Comparison of ENCODE assay signal across 10 cellular contexts in the genomic region with DNA sequence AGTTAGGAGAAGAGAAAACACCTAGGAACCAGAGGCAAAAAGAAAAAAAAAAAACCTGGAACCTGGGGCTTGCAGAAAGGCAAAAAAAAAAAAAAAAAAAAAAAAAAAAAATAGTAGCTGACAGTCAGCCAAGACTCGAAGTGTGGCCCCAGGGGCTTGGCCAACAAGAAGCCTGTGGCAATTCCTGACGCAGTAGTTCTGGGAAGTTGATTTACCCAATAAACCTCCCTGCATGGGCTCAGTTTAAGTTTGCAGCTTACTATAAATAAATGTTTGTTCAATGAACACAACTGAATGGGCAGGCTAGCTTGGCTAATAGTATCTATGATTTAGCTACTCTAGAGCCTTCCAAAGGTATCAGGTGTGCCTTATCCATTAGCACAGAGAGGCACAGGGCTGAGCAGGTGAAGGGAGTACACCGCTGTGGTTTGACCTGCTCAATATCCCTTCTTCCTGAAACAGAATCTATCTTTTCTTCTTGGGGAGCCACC. TPM values are rescaled to one million over a fixed set of nuclear protein-coding genes. Genes with fewer than 3 reads are reported as not detected.
DNase-seq lines count a peak whose midpoint lies in the region; ATAC-seq and TF ChIP-seq lines count a peak whose summit lies in the region.
"Had no signal": no experiment of that assay in that cellular context is flagged by ENCODE, and none has a peak within 500 bp of the region (broad histone marks: within the 10 kb centered on the region; RNA-seq: fewer than 3 reads in every experiment).

No MANE protein-coding gene starts in this region.

- peak overlapping the region; percentile 75 for H3K27ac ChIP-seq in PC-9

- BruUV-seq in PC-9 (replicated peaks; lab: Mats Ljungman, UMichigan) = no TSS peak

- no peaks in the 10 kb centered on the region; the same call in 1 of the 2 replicates for H3K9me3 ChIP-seq in PC-9 (ENCODE audit: insufficient read depth, low read depth)

- H3K36me3 ChIP-seq in PC-9 (ENCODE audit: low read depth) = no peaks in the 10 kb centered on the region

- H3K4me2 ChIP-seq in PC-9 = peak overlapping the region; percentile 20

- H3K27me3 ChIP-seq in PC-9 (ENCODE audit: insufficient read depth, low read depth) = no peaks in the 10 kb centered on the region

- H3K4me3 Mint-ChIP-seq in activated CD4-positive, alpha-beta memory T cell treated with anti-CD3 and anti-CD28 coated beads for 36 hours = no peak overlapping the region
- no peak overlapping the region for H3K4me3 Mint-ChIP-seq in activated CD4-positive, alpha-beta memory T cell treated with anti-CD3 and anti-CD28 coated beads, Interleukin-2, amount 10 ng/mL, durations not matched to agents 7 days and 5 days
- H3K4me3 Mint-ChIP-seq in stimulated activated memory B cell treated with anti-CD40 and anti-IgM and Interleukin-4, amounts not matched to agents 10 μg/mL and 1 μg/mL and 100 μg/mL, for 72 hours = no peak overlapping the region

- H3F3A ChIP-seq in PC-9 (ENCODE audit: insufficient read depth, low read depth) = no peaks in the 10 kb centered on the region; the same call in 1 of the 2 replicates

- no peaks in the 10 kb centered on the region for H3K36me3 Mint-ChIP-seq in activated CD4-positive, alpha-beta memory T cell treated with anti-CD3 and anti-CD28 coated beads for 36 hours
- no peaks in the 10 kb centered on the region for H3K36me3 Mint-ChIP-seq in activated CD4-positive, alpha-beta memory T cell treated with anti-CD3 and anti-CD28 coated beads, Interleukin-2, amount 10 ng/mL, durations not matched to agents 7 days and 5 days (ENCODE audit: low read depth)
- H3K36me3 Mint-ChIP-seq in stimulated activated memory B cell treated with anti-CD40 and anti-IgM and Interleukin-4, amounts not matched to agents 10 μg/mL and 1 μg/mL and 100 μg/mL, for 72 hours = no peaks in the 10 kb centered on the region
- H3K36me3 Mint-ChIP-seq: CD4-positive, CD25-positive, alpha-beta regulatory T cell had no signal

- intact Hi-C loops in activated CD4-positive, alpha-beta memory T cell treated with anti-CD3 and anti-CD28 coated beads for 36 hours (cut with micrococcal nuclease) = loop anchor here (1.0 to 10.0 kb wide), 11 partner anchors 8 to 875 kb away; a partner anchor contains a TSS
- intact Hi-C loops in PC-9 (cut with micrococcal nuclease; ENCODE audit: unreplicated experiment) (loop anchor here (1.0 to 10.0 kb wide), 7 partner anchors 8 to 559 kb away; a partner anchor contains a TSS), Right ventricle myocardium superior (cut with DNase I) (no loop called here)

- no peaks in the 10 kb centered on the region for H3K27me3 Mint-ChIP-seq in activated CD4-positive, alpha-beta memory T cell treated with anti-CD3 and anti-CD28 coated beads for 36 hours
- H3K27me3 Mint-ChIP-seq in activated CD4-positive, alpha-beta memory T cell treated with anti-CD3 and anti-CD28 coated beads, Interleukin-2, amount 10 ng/mL, durations not matched to agents 7 days and 5 days = peaks cover 9% of the 10 kb centered on the region
- H3K27me3 Mint-ChIP-seq in stimulated activated memory B cell treated with anti-CD40 and anti-IgM and Interleukin-4, amounts not matched to agents 10 μg/mL and 1 μg/mL and 100 μg/mL, for 72 hours = no peaks in the 10 kb centered on the region

- no peaks in the 10 kb centered on the region for H3K9me2 ChIP-seq in PC-9 (ENCODE audit: insufficient read depth)

- H3K4me3 ChIP-seq in PC-9 = no peak overlapping the region

- TF ChIP-seq CTCF in PC-9 (conservative IDR thresholded peaks at IDR 0.05) = no peak

- no peak for DNase-seq in activated CD4-positive, alpha-beta memory T cell treated with anti-CD3 and anti-CD28 coated beads for 36 hours
- DNase-seq in activated CD4-positive, alpha-beta memory T cell treated with anti-CD3 and anti-CD28 coated beads, Interleukin-2, amount 10 ng/mL, durations not matched to agents 7 days and 5 days = no peak
- DNase-seq in PC-9 = peak; percentile 33 to 68
- DNase-seq in Right ventricle myocardium superior = no peak
- no peak for DNase-seq in putamen (ENCODE audit: low spot score)
- DNase-seq in OCI-M2 (lab: John Stamatoyannopoulos, UW; ENCODE audit: unreplicated experiment) = no peak
- no peak for DNase-seq in stimulated activated CD4-positive, alpha-beta T cell treated with anti-CD3 and anti-CD28 coated beads, Interleukin-1b, Interleukin-23, amount 100 ng/mL, for 48 hours
- DNase-seq: NCI-H2081 treated with DMSO at 0.1 percent for 48 hours had no signal

- CTCF ChIA-PET in activated CD4-positive, alpha-beta memory T cell treated with anti-CD3 and anti-CD28 coated beads for 36 hours (lab: Charles Lee) = interaction anchor here (0.6 to 16.6 kb wide), 14 partner anchors 8 to 616 kb away, joined by 3 to 463 read pairs (median 4); a partner anchor contains a TSS
- CTCF ChIA-PET in activated CD4-positive, alpha-beta memory T cell treated with anti-CD3 and anti-CD28 coated beads, Interleukin-2, amount 10 ng/mL, durations not matched to agents 7 days and 5 days (lab: Charles Lee) = interaction anchor here (0.6 to 14.8 kb wide), 14 partner anchors 9 to 877 kb away, joined by 3 to 354 read pairs (median 4); a partner anchor contains a TSS
- CTCF ChIA-PET in PC-9 (lab: Charles Lee) = interaction anchor here (0.6 to 1.6 kb wide), 9 partner anchors 9 to 197 kb away, joined by 3 to 20 read pairs (median 3); a partner anchor contains a TSS

- ATAC-seq in Right ventricle myocardium superior (ENCODE audit: poor library complexity) = peak; percentile 42
- no peak for ATAC-seq in stimulated activated memory B cell treated with anti-CD40 and anti-IgM and Interleukin-4, amounts not matched to agents 10 μg/mL and 1 μg/mL and 100 μg/mL, for 72 hours

- H3K9me3 Mint-ChIP-seq in activated CD4-positive, alpha-beta memory T cell treated with anti-CD3 and anti-CD28 coated beads for 36 hours = no peaks in the 10 kb centered on the region
- H3K9me3 Mint-ChIP-seq in activated CD4-positive, alpha-beta memory T cell treated with anti-CD3 and anti-CD28 coated beads, Interleukin-2, amount 10 ng/mL, durations not matched to agents 7 days and 5 days = no peaks in the 10 kb centered on the region
- H3K9me3 Mint-ChIP-seq in stimulated activated memory B cell treated with anti-CD40 and anti-IgM and Interleukin-4, amounts not matched to agents 10 μg/mL and 1 μg/mL and 100 μg/mL, for 72 hours = no peaks in the 10 kb centered on the region
- H3K9me3 Mint-ChIP-seq: CD4-positive, CD25-positive, alpha-beta regulatory T cell had no signal

- POLR2A ChIA-PET in activated CD4-positive, alpha-beta memory T cell treated with anti-CD3 and anti-CD28 coated beads for 36 hours (lab: Charles Lee) = interaction anchor here (0.7 to 1.3 kb wide), 5 partner anchors 9 to 171 kb away, joined by 3 to 5 read pairs (median 4); no protein-coding TSS in a partner anchor
- POLR2A ChIA-PET in activated CD4-positive, alpha-beta memory T cell treated with anti-CD3 and anti-CD28 coated beads, Interleukin-2, amount 10 ng/mL, durations not matched to agents 7 days and 5 days (lab: Charles Lee) = interaction anchor here (0.6 to 1.8 kb wide), 7 partner anchors 9 to 197 kb away, joined by 3 to 8 read pairs (median 4); a partner anchor contains a TSS
- POLR2A ChIA-PET in PC-9 (lab: Charles Lee; ENCODE audit: unreplicated experiment) = interaction anchor here (0.6 to 0.9 kb wide), 3 partner anchors 10 to 178 kb away, joined by 3 to 9 read pairs (median 8); no protein-coding TSS in a partner anchor

- H4K20me1 ChIP-seq in PC-9 (ENCODE audit: insufficient read depth) = no peaks in the 10 kb centered on the region

- no peak overlapping the region for H2AFZ ChIP-seq in PC-9

- H3K27ac Mint-ChIP-seq in activated CD4-positive, alpha-beta memory T cell treated with anti-CD3 and anti-CD28 coated beads for 36 hours = peak overlapping the region; percentile 75
- H3K27ac Mint-ChIP-seq in activated CD4-positive, alpha-beta memory T cell treated with anti-CD3 and anti-CD28 coated beads, Interleukin-2, amount 10 ng/mL, durations not matched to agents 7 days and 5 days = no peak overlapping the region
- peak overlapping the region; percentile 64 for H3K27ac Mint-ChIP-seq in stimulated activated memory B cell treated with anti-CD40 and anti-IgM and Interleukin-4, amounts not matched to agents 10 μg/mL and 1 μg/mL and 100 μg/mL, for 72 hours

- H3K4me1 ChIP-seq in PC-9 (replicated peaks; ENCODE audit: insufficient read depth) = peaks cover 30% of the 10 kb centered on the region

- H3K79me2 ChIP-seq in PC-9 (ENCODE audit: low read depth) = no peaks in the 10 kb centered on the region

- H3K4me1 Mint-ChIP-seq in activated CD4-positive, alpha-beta memory T cell treated with anti-CD3 and anti-CD28 coated beads for 36 hours (ENCODE audit: low read depth) = peaks cover 15% of the 10 kb centered on the region
- peaks cover 39% of the 10 kb centered on the region for H3K4me1 Mint-ChIP-seq in activated CD4-positive, alpha-beta memory T cell treated with anti-CD3 and anti-CD28 coated beads, Interleukin-2, amount 10 ng/mL, durations not matched to agents 7 days and 5 days
- H3K4me1 Mint-ChIP-seq in stimulated activated memory B cell treated with anti-CD40 and anti-IgM and Interleukin-4, amounts not matched to agents 10 μg/mL and 1 μg/mL and 100 μg/mL, for 72 hours = peaks cover 29% of the 10 kb centered on the region

RNA-seq across cellular contexts. Expression of a gene that starts 21.3 kb away (rescaled TPM):
- 10 to 100 TPM; 33.2 to 34.0 TPM for total RNA-seq in activated CD4-positive, alpha-beta memory T cell treated with anti-CD3 and anti-CD28 coated beads for 36 hours
- 10 to 100 TPM; 71.6 to 72.5 TPM for total RNA-seq in activated CD4-positive, alpha-beta memory T cell treated with anti-CD3 and anti-CD28 coated beads, Interleukin-2, amount 10 ng/mL, durations not matched to agents 7 days and 5 days
- total RNA-seq in PC-9 (2021) (23.0 and 25.5 TPM in 2 replicates), Right ventricle myocardium superior (104 TPM)

Comparison
In these comparisons a context has a peak if more than half of its experiments do, and no peak if none do; other contexts are left out.
1. DNase-seq: peak in PC-9 (2 of 2); none in activated CD4-positive, alpha-beta memory T cell treated with anti-CD3 and anti-CD28 coated beads for 36 hours (single experiment), activated CD4-positive, alpha-beta memory T cell treated with anti-CD3 and anti-CD28 coated beads, Interleukin-2, amount 10 ng/mL, durations not matched to agents 7 days and 5 days (single experiment), Right ventricle myocardium superior (single experiment), putamen (single experiment), OCI-M2 (single experiment) and stimulated activated CD4-positive, alpha-beta T cell treated with anti-CD3 and anti-CD28 coated beads, Interleukin-1b, Interleukin-23, amount 100 ng/mL, for 48 hours (single experiment).